Comparison of ENCODE assay signal across 9 cellular contexts in genomic region chr2:144374163-144374661, GRCh38.
A peak's percentile ranks its signal among the peaks of the same experiment; 100 is the strongest.
DNase-seq lines count a peak whose midpoint lies in the region; ATAC-seq and TF ChIP-seq lines count a peak whose summit lies in the region.
"Had no signal": no experiment of that assay in that cellular context is flagged by ENCODE, and none has a peak within 500 bp of the region (broad histone marks: within the 10 kb centered on the region; RNA-seq: fewer than 3 reads in every experiment).

No MANE protein-coding gene starts in this region.

- H3K27me3 Mint-ChIP-seq in GM23338 (ENCODE audit: insufficient read depth, low read depth, poor library complexity): no peaks in the 10 kb centered on the region

- no peak overlapping the region for H3K4me3 Mint-ChIP-seq in GM23338
- H3K4me3 Mint-ChIP-seq: activated naive CD8-positive, alpha-beta T cell treated with anti-CD3 and anti-CD28 coated beads, Interleukin-2, amount 10 ng/mL, durations not matched to agents 7 days and 5 days had no signal

- H2AFZ ChIP-seq in GM23248 (no peak overlapping the region), GM23338 (no peak overlapping the region; the same call in 1 of the 2 replicates)

- no peaks in the 10 kb centered on the region for H3K79me2 ChIP-seq in GM23248 (ENCODE audit: insufficient read depth)
- no peaks in the 10 kb centered on the region for H3K79me2 ChIP-seq in GM23338 (replicated peaks; ENCODE audit: insufficient read depth)

- H3K9me3 ChIP-seq in GM23248 (ENCODE audit: low read depth): no peaks in the 10 kb centered on the region

- peaks cover 28% of the 10 kb centered on the region for H3K4me1 ChIP-seq in GM23248 (ENCODE audit: insufficient read depth)
- no peaks in the 10 kb centered on the region for H3K4me1 ChIP-seq in foreskin keratinocyte
- H3K4me1 ChIP-seq in GM23338 (ENCODE audit: insufficient read depth): peaks cover 12% of the 10 kb centered on the region

- H3K27me3 ChIP-seq in GM23248 (replicated peaks; ENCODE audit: insufficient read depth): no peaks in the 10 kb centered on the region
- no peaks in the 10 kb centered on the region for H3K27me3 ChIP-seq in foreskin keratinocyte
- no peaks in the 10 kb centered on the region for H3K27me3 ChIP-seq in GM23338 (ENCODE audit: insufficient read depth)

- no peaks in the 10 kb centered on the region for H3K9me3 Mint-ChIP-seq in GM23338
- H3K9me3 Mint-ChIP-seq: activated naive CD8-positive, alpha-beta T cell treated with anti-CD3 and anti-CD28 coated beads, Interleukin-2, amount 10 ng/mL, durations not matched to agents 7 days and 5 days had no signal

- DNase-seq in GM23248: peak; percentile 46
- DNase-seq in M059J (ENCODE audit: low read depth): peak; percentile 18
- no peak for DNase-seq in foreskin keratinocyte
- DNase-seq in medulla oblongata (ENCODE audit: extremely low spot score): no peak
- DNase-seq in G401 (ENCODE audit: low spot score): no peak
- no peak for DNase-seq in GM23338 (ENCODE audit: low spot score)
- DNase-seq in NCI-H82 treated with DMSO at 0.1 percent for 48 hours (lab: John Stamatoyannopoulos, UW; ENCODE audit: unreplicated experiment): no peak
- DNase-seq: activated naive CD8-positive, alpha-beta T cell treated with anti-CD3 and anti-CD28 coated beads, Interleukin-2, amount 10 ng/mL, durations not matched to agents 7 days and 5 days had no signal

- H3K4me3 ChIP-seq in GM23248: no peak overlapping the region
- no peak overlapping the region for H3K4me3 ChIP-seq in GM23338

- H3F3A ChIP-seq in GM23248 (ENCODE audit: insufficient read depth): peaks cover 22% of the 10 kb centered on the region
- H3F3A ChIP-seq in GM23338 (replicated peaks; ENCODE audit: low read depth): no peaks in the 10 kb centered on the region

- H3K4me2 ChIP-seq in GM23248 (ENCODE audit: unreplicated experiment) (no peak overlapping the region), GM23338 (no peak overlapping the region)

- no peaks in the 10 kb centered on the region for H3K36me3 Mint-ChIP-seq in GM23338 (ENCODE audit: low read depth)

- no peak overlapping the region for H3K27ac ChIP-seq in GM23248
- no peak overlapping the region for H3K27ac ChIP-seq in foreskin keratinocyte
- no peak overlapping the region for H3K27ac ChIP-seq in GM23338 (ENCODE audit: low read depth)

- no peak overlapping the region for H3K9ac ChIP-seq in GM23248

- H3K9me2 ChIP-seq in GM23248 (ENCODE audit: insufficient read depth) (no peaks in the 10 kb centered on the region), GM23338 (ENCODE audit: insufficient read depth) (no peaks in the 10 kb centered on the region)

- peaks cover 11% of the 10 kb centered on the region for H3K4me1 Mint-ChIP-seq in GM23338

- no peak overlapping the region for H3K27ac Mint-ChIP-seq in GM23338
- H3K27ac Mint-ChIP-seq: activated naive CD8-positive, alpha-beta T cell treated with anti-CD3 and anti-CD28 coated beads, Interleukin-2, amount 10 ng/mL, durations not matched to agents 7 days and 5 days had no signal

- H4K20me1 ChIP-seq in GM23248 (ENCODE audit: insufficient read depth) (no peaks in the 10 kb centered on the region), GM23338 (replicated peaks; ENCODE audit: insufficient read depth) (no peaks in the 10 kb centered on the region)

- ATAC-seq in GM18519 (IDR thresholded peaks at IDR 0.05; ENCODE audit: low FRiP score, unreplicated experiment): peak; percentile 67
- peak; percentile 52 for ATAC-seq in foreskin keratinocyte
- no peak for ATAC-seq in GM23338

- in situ Hi-C loops in GM23248 (cut with MboI) (no loop called here), G401 (cut with HindIII; ENCODE audit: low sequenced_read_pairs) (no loop called here)

- H3K36me3 ChIP-seq in GM23248 (ENCODE audit: low read depth) (no peaks in the 10 kb centered on the region), GM23338 (ENCODE audit: insufficient read depth) (no peaks in the 10 kb centered on the region)

- WGBS in GM23248 (ENCODE audit: low coverage in 1 of 2, low lambda C conversion rate in 2 of 2, missing lambda C conversion rate in 2 of 2), 2 experiments: 57 to 66% methylated on average over 6 of the region's 6 CpGs

- TF ChIP-seq CTCF in foreskin keratinocyte (conservative IDR thresholded peaks at IDR 0.05) (no peak), GM23338 (conservative IDR thresholded peaks at IDR 0.05; ENCODE audit: low read depth in 2 of 2) (no peak)

TF ChIP-seq in GM23338, 12 proteins besides CTCF, POLR2A, EP300 and RAD21 (continues in another document):
- TF ChIP-seq NANOG (IDR thresholded peaks at IDR 0.05; ENCODE audit: borderline replicate concordance) (no peak), JUNB (IDR thresholded peaks at IDR 0.05; ENCODE audit: unreplicated experiment) (no peak), EZH2 (IDR thresholded peaks at IDR 0.05; ENCODE audit: low read depth, unreplicated experiment) (no peak), POLR2AphosphoS5 (IDR thresholded peaks at IDR 0.05; ENCODE audit: low read depth) (no peak), STAT1 (IDR thresholded peaks at IDR 0.05; ENCODE audit: unreplicated experiment) (no peak), ZNF114 (CRISPR knock-in tag; IDR thresholded peaks at IDR 0.05) (no peak), ZNF331 (CRISPR knock-in tag; IDR thresholded peaks at IDR 0.05; ENCODE audit: low read depth) (no peak)
- TF ChIP-seq, protein P1, sequence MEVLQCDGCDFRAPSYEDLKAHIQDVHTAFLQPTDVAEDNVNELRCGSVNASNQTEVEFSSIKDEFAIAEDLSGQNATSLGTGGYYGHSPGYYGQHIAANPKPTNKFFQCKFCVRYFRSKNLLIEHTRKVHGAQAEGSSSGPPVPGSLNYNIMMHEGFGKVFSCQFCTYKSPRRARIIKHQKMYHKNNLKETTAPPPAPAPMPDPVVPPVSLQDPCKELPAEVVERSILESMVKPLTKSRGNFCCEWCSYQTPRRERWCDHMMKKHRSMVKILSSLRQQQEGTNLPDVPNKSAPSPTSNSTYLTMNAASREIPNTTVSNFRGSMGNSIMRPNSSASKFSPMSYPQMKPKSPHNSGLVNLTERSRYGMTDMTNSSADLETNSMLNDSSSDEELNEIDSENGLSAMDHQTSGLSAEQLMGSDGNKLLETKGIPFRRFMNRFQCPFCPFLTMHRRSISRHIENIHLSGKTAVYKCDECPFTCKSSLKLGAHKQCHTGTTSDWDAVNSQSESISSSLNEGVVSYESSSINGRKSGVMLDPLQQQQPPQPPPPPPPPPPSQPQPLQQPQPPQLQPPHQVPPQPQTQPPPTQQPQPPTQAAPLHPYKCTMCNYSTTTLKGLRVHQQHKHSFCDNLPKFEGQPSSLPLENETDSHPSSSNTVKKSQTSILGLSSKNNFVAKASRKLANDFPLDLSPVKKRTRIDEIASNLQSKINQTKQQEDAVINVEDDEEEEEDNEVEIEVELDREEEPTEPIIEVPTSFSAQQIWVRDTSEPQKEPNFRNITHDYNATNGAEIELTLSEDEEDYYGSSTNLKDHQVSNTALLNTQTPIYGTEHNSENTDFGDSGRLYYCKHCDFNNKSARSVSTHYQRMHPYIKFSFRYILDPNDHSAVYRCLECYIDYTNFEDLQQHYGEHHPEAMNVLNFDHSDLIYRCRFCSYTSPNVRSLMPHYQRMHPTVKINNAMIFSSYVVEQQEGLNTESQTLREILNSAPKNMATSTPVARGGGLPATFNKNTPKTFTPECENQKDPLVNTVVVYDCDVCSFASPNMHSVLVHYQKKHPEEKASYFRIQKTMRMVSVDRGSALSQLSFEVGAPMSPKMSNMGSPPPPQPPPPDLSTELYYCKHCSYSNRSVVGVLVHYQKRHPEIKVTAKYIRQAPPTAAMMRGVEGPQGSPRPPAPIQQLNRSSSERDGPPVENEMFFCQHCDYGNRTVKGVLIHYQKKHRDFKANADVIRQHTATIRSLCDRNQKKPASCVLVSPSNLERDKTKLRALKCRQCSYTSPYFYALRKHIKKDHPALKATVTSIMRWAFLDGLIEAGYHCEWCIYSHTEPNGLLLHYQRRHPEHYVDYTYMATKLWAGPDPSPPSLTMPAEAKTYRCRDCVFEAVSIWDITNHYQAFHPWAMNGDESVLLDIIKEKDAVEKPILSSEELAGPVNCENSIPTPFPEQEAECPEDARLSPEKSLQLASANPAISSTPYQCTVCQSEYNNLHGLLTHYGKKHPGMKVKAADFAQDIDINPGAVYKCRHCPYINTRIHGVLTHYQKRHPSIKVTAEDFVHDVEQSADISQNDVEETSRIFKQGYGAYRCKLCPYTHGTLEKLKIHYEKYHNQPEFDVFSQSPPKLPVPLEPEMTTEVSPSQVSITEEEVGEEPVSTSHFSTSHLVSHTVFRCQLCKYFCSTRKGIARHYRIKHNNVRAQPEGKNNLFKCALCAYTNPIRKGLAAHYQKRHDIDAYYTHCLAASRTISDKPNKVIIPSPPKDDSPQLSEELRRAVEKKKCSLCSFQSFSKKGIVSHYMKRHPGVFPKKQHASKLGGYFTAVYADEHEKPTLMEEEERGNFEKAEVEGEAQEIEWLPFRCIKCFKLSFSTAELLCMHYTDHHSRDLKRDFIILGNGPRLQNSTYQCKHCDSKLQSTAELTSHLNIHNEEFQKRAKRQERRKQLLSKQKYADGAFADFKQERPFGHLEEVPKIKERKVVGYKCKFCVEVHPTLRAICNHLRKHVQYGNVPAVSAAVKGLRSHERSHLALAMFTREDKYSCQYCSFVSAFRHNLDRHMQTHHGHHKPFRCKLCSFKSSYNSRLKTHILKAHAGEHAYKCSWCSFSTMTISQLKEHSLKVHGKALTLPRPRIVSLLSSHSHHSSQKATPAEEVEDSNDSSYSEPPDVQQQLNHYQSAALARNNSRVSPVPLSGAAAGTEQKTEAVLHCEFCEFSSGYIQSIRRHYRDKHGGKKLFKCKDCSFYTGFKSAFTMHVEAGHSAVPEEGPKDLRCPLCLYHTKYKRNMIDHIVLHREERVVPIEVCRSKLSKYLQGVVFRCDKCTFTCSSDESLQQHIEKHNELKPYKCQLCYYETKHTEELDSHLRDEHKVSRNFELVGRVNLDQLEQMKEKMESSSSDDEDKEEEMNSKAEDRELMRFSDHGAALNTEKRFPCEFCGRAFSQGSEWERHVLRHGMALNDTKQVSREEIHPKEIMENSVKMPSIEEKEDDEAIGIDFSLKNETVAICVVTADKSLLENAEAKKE (CRISPR knock-in tag; IDR thresholded peaks at IDR 0.05): no peak
- TF ChIP-seq, protein P2, sequence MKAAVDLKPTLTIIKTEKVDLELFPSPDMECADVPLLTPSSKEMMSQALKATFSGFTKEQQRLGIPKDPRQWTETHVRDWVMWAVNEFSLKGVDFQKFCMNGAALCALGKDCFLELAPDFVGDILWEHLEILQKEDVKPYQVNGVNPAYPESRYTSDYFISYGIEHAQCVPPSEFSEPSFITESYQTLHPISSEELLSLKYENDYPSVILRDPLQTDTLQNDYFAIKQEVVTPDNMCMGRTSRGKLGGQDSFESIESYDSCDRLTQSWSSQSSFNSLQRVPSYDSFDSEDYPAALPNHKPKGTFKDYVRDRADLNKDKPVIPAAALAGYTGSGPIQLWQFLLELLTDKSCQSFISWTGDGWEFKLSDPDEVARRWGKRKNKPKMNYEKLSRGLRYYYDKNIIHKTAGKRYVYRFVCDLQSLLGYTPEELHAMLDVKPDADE (IDR thresholded peaks at IDR 0.05): no peak

Comparison
In these comparisons a context has a peak if more than half of its experiments do, and no peak if none do; other contexts are left out.
1. DNase-seq: peak in GM23248 (single experiment) and M059J (single experiment); none in foreskin keratinocyte (0 of 2), medulla oblongata (single experiment), G401 (single experiment), GM23338 (single experiment) and NCI-H82 treated with DMSO at 0.1 percent for 48 hours (single experiment).